10 cellular contexts compared by ENCODE assay signal in the genomic region with DNA sequence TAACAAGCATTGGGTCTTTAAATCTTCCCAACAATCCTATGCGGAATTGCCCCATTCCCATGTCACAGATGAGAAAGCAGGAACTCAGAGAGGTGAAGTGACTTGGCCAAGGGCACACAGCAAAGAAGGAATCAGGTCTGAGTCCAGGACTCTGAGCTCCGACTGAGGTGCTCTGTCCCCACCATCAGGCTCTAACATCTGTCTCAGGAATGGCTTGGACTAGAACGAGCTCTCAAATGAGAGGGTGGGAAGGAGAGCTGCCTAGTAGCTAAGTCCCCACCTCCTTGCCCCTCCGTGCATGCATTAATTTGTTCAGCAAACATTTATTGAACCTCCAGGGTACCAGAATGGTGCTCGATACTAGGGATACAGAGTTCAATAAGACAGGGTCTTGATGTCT. TPM values are rescaled to one million over a fixed set of nuclear protein-coding genes. Genes with fewer than 3 reads are reported as not detected.
DNase-seq lines count a peak whose midpoint lies in the region; ATAC-seq, FAIRE-seq and TF ChIP-seq lines count a peak whose summit lies in the region.
"Had no signal": no experiment of that assay in that cellular context is flagged by ENCODE, and none has a peak within 500 bp of the region (broad histone marks: within the 10 kb centered on the region; RNA-seq: fewer than 3 reads in every experiment).

No MANE protein-coding gene starts in this region.

- DNase-seq in right atrium auricular region (ENCODE audit: low spot score) = no peak
- DNase-seq in cardiac septum (ENCODE audit: low spot score) = no peak
- no peak for DNase-seq in activated naive CD8-positive, alpha-beta T cell treated with anti-CD3 and anti-CD28 coated beads for 36 hours
- no peak for DNase-seq in right lobe of liver
- DNase-seq in upper lobe of right lung = no peak
- no peak for DNase-seq in OCI-M1 (lab: John Stamatoyannopoulos, UW)
- DNase-seq in dedifferentiated amniotic fluid mesenchymal stem cell (ENCODE audit: extremely low spot score) = no peak
- no peak for DNase-seq in urothelium cell line (ENCODE audit: low spot score)
- DNase-seq: anterior cingulate cortex had no signal

- peaks cover 11% of the 10 kb centered on the region for H3K4me1 Mint-ChIP-seq in activated naive CD8-positive, alpha-beta T cell treated with anti-CD3 and anti-CD28 coated beads for 36 hours

- H3K27ac Mint-ChIP-seq in activated naive CD8-positive, alpha-beta T cell treated with anti-CD3 and anti-CD28 coated beads for 36 hours = peak overlapping the region; percentile 26

- H3K9me3 Mint-ChIP-seq in activated naive CD8-positive, alpha-beta T cell treated with anti-CD3 and anti-CD28 coated beads for 36 hours = no peaks in the 10 kb centered on the region
- H3K9me3 Mint-ChIP-seq: neural crest cell had no signal

- intact Hi-C loops in cardiac septum (cut with DNase I) = no loop called here
- intact Hi-C loops in right lobe of liver (cut with DNase I) = no loop called here
- intact Hi-C loops in upper lobe of right lung (cut with DNase I) = no loop called here

- H3K36me3 Mint-ChIP-seq in activated naive CD8-positive, alpha-beta T cell treated with anti-CD3 and anti-CD28 coated beads for 36 hours = no peaks in the 10 kb centered on the region

- TF ChIP-seq CTCF in right atrium auricular region (IDR thresholded peaks at IDR 0.05) = no peak
- no peak for TF ChIP-seq CTCF in right lobe of liver (IDR thresholded peaks at IDR 0.05)
- TF ChIP-seq CTCF in upper lobe of right lung (IDR thresholded peaks at IDR 0.05) = no peak

- no peak for FAIRE-seq in urothelium cell line (lab: Jason Lieb, UNC)

- peak; percentile 3 for TF ChIP-seq POLR2A in right lobe of liver (IDR thresholded peaks at IDR 0.05)

- H3K4me1 ChIP-seq in right atrium auricular region (peaks cover 0 to 41% of the 10 kb centered on the region in 2 donors), right lobe of liver (peaks cover 0 to 65% (median 36%) of the 10 kb centered on the region in 4 donors), upper lobe of right lung (peaks cover 30% of the 10 kb centered on the region)

- H3K27ac ChIP-seq in right atrium auricular region (peak overlapping the region; percentile 76 to 82), right lobe of liver (peak overlapping the region in 2 of 3 donors; percentile 11 to 80), upper lobe of right lung (peak overlapping the region; percentile 74)

- no peak overlapping the region for H3K4me3 Mint-ChIP-seq in activated naive CD8-positive, alpha-beta T cell treated with anti-CD3 and anti-CD28 coated beads for 36 hours
- H3K4me3 Mint-ChIP-seq: neural crest cell had no signal

- no peak overlapping the region for H3K4me3 ChIP-seq in right atrium auricular region
- no peak overlapping the region for H3K4me3 ChIP-seq in right lobe of liver
- H3K4me3 ChIP-seq in upper lobe of right lung = no peak overlapping the region

- H3K36me3 ChIP-seq in right atrium auricular region = no peaks in the 10 kb centered on the region
- H3K36me3 ChIP-seq in right lobe of liver = peaks cover 0 to 6% (median 0%) of the 10 kb centered on the region in 4 donors
- no peaks in the 10 kb centered on the region for H3K36me3 ChIP-seq in upper lobe of right lung

- WGBS in right lobe of liver (ENCODE audit: insufficient coverage, low coverage, low lambda C conversion rate, missing lambda C conversion rate) = 50% methylated on average over 5 of the region's 5 CpGs

- no peaks in the 10 kb centered on the region for H3K27me3 Mint-ChIP-seq in activated naive CD8-positive, alpha-beta T cell treated with anti-CD3 and anti-CD28 coated beads for 36 hours

- H3K9me3 ChIP-seq in right atrium auricular region = no peaks in the 10 kb centered on the region
- no peaks in the 10 kb centered on the region for H3K9me3 ChIP-seq in right lobe of liver
- no peaks in the 10 kb centered on the region for H3K9me3 ChIP-seq in upper lobe of right lung

- ATAC-seq in right lobe of liver (no peak), upper lobe of right lung (no peak)

- H3K27me3 ChIP-seq in right atrium auricular region (no peaks in the 10 kb centered on the region), right lobe of liver (no peaks in the 10 kb centered on the region), upper lobe of right lung (no peaks in the 10 kb centered on the region)

RNA-seq across cellular contexts. Expression of a gene that starts 26.7 kb away (rescaled TPM):
- total RNA-seq in right atrium auricular region = 1 to 10 TPM; 1.4 to 4.5 TPM
- total RNA-seq in cardiac septum = 1.9 TPM
- total RNA-seq in activated naive CD8-positive, alpha-beta T cell treated with anti-CD3 and anti-CD28 coated beads for 36 hours = not detected
- 100 to 1,000 TPM; 146 to 286 (median 178) TPM for total RNA-seq in right lobe of liver
- 65.4 TPM for total RNA-seq in upper lobe of right lung
- total RNA-seq: neural crest cell had no signal

RNA-seq across cellular contexts. Expression of a gene that starts 46.4 kb away (rescaled TPM):
- total RNA-seq in right atrium auricular region = 10 to 100 TPM; 30.5 to 33.8 TPM
- total RNA-seq in cardiac septum = 47.6 TPM
- 10 to 100 TPM; 39.5 to 40.2 TPM for total RNA-seq in activated naive CD8-positive, alpha-beta T cell treated with anti-CD3 and anti-CD28 coated beads for 36 hours
- 10 to 100 TPM; 13.9 to 17.4 (median 15.1) TPM for total RNA-seq in right lobe of liver
- 57.7 TPM for total RNA-seq in upper lobe of right lung

RNA-seq across cellular contexts. Expression of a gene that starts 58.1 kb away (rescaled TPM):
- total RNA-seq in right atrium auricular region (10 to 100 TPM; 19.6 to 31.3 TPM), cardiac septum (78.5 TPM), right lobe of liver (10 to 100 TPM; 15.4 to 50.5 (median 31.0) TPM), upper lobe of right lung (105 TPM)
- 100 to 1,000 TPM; 108 to 116 TPM for total RNA-seq in activated naive CD8-positive, alpha-beta T cell treated with anti-CD3 and anti-CD28 coated beads for 36 hours

Comparison
In these comparisons a context has a peak if more than half of its experiments do, and no peak if none do; other contexts are left out.
1. RNA of a gene that starts 26.7 kb away (total RNA-seq): 146 to 286 TPM in right lobe of liver and 65.4 TPM in upper lobe of right lung (single experiment); 1.4 to 4.5 TPM in right atrium auricular region, 1.9 TPM in cardiac septum (single experiment) and not detected in activated naive CD8-positive, alpha-beta T cell treated with anti-CD3 and anti-CD28 coated beads for 36 hours; every median in the first group is over 10 times any median in the second.
2. Peak in every context shown above with its lines, with median percentiles within 50 percentile points of each other: H3K27ac ChIP-seq.